1 cellular context compared by ENCODE assay signal in genomic region chr7:22822486-22823141, GRCh38.
A peak's percentile ranks its signal among the peaks of the same experiment; 100 is the strongest.
TF ChIP-seq lines count a peak whose summit lies in the region.

Gene TOMM7, minus strand, starts transcription at chr7:22822849. Its CDS starts 70 bp downstream, at chr7:22822779.

TF ChIP-seq in K562, 482 proteins besides CTCF, POLR2A, EP300 and RAD21 (continued from another document and continues in another):
- TF ChIP-seq, protein P1, sequence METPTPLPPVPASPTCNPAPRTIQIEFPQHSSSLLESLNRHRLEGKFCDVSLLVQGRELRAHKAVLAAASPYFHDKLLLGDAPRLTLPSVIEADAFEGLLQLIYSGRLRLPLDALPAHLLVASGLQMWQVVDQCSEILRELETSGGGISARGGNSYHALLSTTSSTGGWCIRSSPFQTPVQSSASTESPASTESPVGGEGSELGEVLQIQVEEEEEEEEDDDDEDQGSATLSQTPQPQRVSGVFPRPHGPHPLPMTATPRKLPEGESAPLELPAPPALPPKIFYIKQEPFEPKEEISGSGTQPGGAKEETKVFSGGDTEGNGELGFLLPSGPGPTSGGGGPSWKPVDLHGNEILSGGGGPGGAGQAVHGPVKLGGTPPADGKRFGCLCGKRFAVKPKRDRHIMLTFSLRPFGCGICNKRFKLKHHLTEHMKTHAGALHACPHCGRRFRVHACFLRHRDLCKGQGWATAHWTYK (CRISPR knock-in tag; IDR thresholded peaks at IDR 0.05), result no peak
- TF ChIP-seq ZFP36 (IDR thresholded peaks at IDR 0.05; ENCODE audit: low read depth, low read length, partially characterized antibody) (no peak), MEIS2 (IDR thresholded peaks at IDR 0.05; ENCODE audit: partially characterized antibody) (peak; percentile 91), ARNT (IDR thresholded peaks at IDR 0.05) (peak in 1 of 2 experiments; percentile 47; a peak in 1 of 4 replicates), MAFK (IDR thresholded peaks at IDR 0.05; ENCODE audit: low read length) (no peak), WHSC1 (IDR thresholded peaks at IDR 0.05; ENCODE audit: low read length) (no peak), HES1 (IDR thresholded peaks at IDR 0.05; ENCODE audit: low read depth) (no peak), SMARCE1 (IDR thresholded peaks at IDR 0.05) (no peak), CREM (IDR thresholded peaks at IDR 0.05; ENCODE audit: low read depth) (peak; percentile 89), THRAP3 (IDR thresholded peaks at IDR 0.05; ENCODE audit: borderline replicate concordance) (no peak), STAG1 (CRISPR knock-in tag; IDR thresholded peaks at IDR 0.05; ENCODE audit: borderline replicate concordance) (no peak), SRSF7 (optimal IDR thresholded peaks at IDR 0.05; ENCODE audit: low read depth, low read length) (no peak), GTF3C2 (IDR thresholded peaks at IDR 0.05; ENCODE audit: borderline replicate concordance, extremely low read depth, insufficient read length) (no peak), HNRNPK (IDR thresholded peaks at IDR 0.05; ENCODE audit: low read depth, low read length, poor library complexity, severe bottlenecking) (no peak), RFX7 (CRISPR knock-in tag; IDR thresholded peaks at IDR 0.05) (no peak), MCM2 (IDR thresholded peaks at IDR 0.05; ENCODE audit: low read depth) (no peak), RUNX1 (IDR thresholded peaks at IDR 0.05; ENCODE audit: low read depth) (no peak), TCFL5 (CRISPR knock-in tag; conservative IDR thresholded peaks at IDR 0.05) (no peak), PHF21A (IDR thresholded peaks at IDR 0.05; ENCODE audit: borderline replicate concordance, low read depth) (no peak), DEAF1 (CRISPR knock-in tag; IDR thresholded peaks at IDR 0.05) (no peak)
- TF ChIP-seq, protein P2, sequence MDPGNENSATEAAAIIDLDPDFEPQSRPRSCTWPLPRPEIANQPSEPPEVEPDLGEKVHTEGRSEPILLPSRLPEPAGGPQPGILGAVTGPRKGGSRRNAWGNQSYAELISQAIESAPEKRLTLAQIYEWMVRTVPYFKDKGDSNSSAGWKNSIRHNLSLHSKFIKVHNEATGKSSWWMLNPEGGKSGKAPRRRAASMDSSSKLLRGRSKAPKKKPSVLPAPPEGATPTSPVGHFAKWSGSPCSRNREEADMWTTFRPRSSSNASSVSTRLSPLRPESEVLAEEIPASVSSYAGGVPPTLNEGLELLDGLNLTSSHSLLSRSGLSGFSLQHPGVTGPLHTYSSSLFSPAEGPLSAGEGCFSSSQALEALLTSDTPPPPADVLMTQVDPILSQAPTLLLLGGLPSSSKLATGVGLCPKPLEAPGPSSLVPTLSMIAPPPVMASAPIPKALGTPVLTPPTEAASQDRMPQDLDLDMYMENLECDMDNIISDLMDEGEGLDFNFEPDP (CRISPR knock-in tag; IDR thresholded peaks at IDR 0.05), result no peak
- TF ChIP-seq, protein P3, sequence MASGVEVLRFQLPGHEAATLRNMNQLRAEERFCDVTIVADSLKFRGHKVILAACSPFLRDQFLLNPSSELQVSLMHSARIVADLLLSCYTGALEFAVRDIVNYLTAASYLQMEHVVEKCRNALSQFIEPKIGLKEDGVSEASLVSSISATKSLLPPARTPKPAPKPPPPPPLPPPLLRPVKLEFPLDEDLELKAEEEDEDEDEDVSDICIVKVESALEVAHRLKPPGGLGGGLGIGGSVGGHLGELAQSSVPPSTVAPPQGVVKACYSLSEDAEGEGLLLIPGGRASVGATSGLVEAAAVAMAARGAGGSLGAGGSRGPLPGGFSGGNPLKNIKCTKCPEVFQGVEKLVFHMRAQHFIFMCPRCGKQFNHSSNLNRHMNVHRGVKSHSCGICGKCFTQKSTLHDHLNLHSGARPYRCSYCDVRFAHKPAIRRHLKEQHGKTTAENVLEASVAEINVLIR (CRISPR knock-in tag; IDR thresholded peaks at IDR 0.05), result no peak
- TF ChIP-seq, protein P4, sequence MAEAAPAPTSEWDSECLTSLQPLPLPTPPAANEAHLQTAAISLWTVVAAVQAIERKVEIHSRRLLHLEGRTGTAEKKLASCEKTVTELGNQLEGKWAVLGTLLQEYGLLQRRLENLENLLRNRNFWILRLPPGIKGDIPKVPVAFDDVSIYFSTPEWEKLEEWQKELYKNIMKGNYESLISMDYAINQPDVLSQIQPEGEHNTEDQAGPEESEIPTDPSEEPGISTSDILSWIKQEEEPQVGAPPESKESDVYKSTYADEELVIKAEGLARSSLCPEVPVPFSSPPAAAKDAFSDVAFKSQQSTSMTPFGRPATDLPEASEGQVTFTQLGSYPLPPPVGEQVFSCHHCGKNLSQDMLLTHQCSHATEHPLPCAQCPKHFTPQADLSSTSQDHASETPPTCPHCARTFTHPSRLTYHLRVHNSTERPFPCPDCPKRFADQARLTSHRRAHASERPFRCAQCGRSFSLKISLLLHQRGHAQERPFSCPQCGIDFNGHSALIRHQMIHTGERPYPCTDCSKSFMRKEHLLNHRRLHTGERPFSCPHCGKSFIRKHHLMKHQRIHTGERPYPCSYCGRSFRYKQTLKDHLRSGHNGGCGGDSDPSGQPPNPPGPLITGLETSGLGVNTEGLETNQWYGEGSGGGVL (CRISPR knock-in tag; IDR thresholded peaks at IDR 0.05), result no peak
- TF ChIP-seq, protein P5, sequence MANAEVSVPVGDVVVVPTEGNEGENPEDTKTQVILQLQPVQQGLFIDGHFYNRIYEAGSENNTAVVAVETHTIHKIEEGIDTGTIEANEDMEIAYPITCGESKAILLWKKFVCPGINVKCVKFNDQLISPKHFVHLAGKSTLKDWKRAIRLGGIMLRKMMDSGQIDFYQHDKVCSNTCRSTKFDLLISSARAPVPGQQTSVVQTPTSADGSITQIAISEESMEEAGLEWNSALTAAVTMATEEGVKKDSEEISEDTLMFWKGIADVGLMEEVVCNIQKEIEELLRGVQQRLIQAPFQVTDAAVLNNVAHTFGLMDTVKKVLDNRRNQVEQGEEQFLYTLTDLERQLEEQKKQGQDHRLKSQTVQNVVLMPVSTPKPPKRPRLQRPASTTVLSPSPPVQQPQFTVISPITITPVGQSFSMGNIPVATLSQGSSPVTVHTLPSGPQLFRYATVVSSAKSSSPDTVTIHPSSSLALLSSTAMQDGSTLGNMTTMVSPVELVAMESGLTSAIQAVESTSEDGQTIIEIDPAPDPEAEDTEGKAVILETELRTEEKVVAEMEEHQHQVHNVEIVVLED (CRISPR knock-in tag; IDR thresholded peaks at IDR 0.05), result no peak
- TF ChIP-seq, protein P6, sequence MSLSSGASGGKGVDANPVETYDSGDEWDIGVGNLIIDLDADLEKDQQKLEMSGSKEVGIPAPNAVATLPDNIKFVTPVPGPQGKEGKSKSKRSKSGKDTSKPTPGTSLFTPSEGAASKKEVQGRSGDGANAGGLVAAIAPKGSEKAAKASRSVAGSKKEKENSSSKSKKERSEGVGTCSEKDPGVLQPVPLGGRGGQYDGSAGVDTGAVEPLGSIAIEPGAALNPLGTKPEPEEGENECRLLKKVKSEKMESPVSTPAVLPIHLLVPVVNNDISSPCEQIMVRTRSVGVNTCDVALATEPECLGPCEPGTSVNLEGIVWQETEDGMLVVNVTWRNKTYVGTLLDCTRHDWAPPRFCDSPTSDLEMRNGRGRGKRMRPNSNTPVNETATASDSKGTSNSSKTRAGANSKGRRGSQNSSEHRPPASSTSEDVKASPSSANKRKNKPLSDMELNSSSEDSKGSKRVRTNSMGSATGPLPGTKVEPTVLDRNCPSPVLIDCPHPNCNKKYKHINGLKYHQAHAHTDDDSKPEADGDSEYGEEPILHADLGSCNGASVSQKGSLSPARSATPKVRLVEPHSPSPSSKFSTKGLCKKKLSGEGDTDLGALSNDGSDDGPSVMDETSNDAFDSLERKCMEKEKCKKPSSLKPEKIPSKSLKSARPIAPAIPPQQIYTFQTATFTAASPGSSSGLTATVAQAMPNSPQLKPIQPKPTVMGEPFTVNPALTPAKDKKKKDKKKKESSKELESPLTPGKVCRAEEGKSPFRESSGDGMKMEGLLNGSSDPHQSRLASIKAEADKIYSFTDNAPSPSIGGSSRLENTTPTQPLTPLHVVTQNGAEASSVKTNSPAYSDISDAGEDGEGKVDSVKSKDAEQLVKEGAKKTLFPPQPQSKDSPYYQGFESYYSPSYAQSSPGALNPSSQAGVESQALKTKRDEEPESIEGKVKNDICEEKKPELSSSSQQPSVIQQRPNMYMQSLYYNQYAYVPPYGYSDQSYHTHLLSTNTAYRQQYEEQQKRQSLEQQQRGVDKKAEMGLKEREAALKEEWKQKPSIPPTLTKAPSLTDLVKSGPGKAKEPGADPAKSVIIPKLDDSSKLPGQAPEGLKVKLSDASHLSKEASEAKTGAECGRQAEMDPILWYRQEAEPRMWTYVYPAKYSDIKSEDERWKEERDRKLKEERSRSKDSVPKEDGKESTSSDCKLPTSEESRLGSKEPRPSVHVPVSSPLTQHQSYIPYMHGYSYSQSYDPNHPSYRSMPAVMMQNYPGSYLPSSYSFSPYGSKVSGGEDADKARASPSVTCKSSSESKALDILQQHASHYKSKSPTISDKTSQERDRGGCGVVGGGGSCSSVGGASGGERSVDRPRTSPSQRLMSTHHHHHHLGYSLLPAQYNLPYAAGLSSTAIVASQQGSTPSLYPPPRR (CRISPR knock-in tag; IDR thresholded peaks at IDR 0.05; ENCODE audit: borderline replicate concordance), result no peak
- TF ChIP-seq, protein P7, sequence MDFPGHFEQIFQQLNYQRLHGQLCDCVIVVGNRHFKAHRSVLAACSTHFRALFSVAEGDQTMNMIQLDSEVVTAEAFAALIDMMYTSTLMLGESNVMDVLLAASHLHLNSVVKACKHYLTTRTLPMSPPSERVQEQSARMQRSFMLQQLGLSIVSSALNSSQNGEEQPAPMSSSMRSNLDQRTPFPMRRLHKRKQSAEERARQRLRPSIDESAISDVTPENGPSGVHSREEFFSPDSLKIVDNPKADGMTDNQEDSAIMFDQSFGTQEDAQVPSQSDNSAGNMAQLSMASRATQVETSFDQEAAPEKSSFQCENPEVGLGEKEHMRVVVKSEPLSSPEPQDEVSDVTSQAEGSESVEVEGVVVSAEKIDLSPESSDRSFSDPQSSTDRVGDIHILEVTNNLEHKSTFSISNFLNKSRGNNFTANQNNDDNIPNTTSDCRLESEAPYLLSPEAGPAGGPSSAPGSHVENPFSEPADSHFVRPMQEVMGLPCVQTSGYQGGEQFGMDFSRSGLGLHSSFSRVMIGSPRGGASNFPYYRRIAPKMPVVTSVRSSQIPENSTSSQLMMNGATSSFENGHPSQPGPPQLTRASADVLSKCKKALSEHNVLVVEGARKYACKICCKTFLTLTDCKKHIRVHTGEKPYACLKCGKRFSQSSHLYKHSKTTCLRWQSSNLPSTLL (IDR thresholded peaks at IDR 0.05), result no peak
- TF ChIP-seq, protein P8, sequence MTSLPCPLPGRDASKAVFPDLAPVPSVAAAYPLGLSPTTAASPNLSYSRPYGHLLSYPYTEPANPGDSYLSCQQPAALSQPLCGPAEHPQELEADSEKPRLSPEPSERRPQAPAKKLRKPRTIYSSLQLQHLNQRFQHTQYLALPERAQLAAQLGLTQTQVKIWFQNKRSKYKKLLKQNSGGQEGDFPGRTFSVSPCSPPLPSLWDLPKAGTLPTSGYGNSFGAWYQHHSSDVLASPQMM (CRISPR knock-in tag; IDR thresholded peaks at IDR 0.05), result no peak
- TF ChIP-seq, protein P9, sequence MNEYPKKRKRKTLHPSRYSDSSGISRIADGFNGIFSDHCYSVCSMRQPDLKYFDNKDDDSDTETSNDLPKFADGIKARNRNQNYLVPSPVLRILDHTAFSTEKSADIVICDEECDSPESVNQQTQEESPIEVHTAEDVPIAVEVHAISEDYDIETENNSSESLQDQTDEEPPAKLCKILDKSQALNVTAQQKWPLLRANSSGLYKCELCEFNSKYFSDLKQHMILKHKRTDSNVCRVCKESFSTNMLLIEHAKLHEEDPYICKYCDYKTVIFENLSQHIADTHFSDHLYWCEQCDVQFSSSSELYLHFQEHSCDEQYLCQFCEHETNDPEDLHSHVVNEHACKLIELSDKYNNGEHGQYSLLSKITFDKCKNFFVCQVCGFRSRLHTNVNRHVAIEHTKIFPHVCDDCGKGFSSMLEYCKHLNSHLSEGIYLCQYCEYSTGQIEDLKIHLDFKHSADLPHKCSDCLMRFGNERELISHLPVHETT (CRISPR knock-in tag; conservative IDR thresholded peaks at IDR 0.05 in 1 of 2, IDR thresholded peaks at IDR 0.05 in 1 of 2), result peak in 1 of 2 experiments; percentile 40; a peak in 1 of 4 replicates
- TF ChIP-seq, protein P10, sequence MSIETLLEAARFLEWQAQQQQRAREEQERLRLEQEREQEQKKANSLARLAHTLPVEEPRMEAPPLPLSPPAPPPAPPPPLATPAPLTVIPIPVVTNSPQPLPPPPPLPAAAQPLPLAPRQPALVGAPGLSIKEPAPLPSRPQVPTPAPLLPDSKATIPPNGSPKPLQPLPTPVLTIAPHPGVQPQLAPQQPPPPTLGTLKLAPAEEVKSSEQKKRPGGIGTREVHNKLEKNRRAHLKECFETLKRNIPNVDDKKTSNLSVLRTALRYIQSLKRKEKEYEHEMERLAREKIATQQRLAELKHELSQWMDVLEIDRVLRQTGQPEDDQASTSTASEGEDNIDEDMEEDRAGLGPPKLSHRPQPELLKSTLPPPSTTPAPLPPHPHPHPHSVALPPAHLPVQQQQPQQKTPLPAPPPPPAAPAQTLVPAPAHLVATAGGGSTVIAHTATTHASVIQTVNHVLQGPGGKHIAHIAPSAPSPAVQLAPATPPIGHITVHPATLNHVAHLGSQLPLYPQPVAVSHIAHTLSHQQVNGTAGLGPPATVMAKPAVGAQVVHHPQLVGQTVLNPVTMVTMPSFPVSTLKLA (conservative IDR thresholded peaks at IDR 0.05), result peak; percentile 14 to 66; a peak in 2 of 4 replicates
